25 cellular contexts compared by ENCODE assay signal in the genomic region with DNA sequence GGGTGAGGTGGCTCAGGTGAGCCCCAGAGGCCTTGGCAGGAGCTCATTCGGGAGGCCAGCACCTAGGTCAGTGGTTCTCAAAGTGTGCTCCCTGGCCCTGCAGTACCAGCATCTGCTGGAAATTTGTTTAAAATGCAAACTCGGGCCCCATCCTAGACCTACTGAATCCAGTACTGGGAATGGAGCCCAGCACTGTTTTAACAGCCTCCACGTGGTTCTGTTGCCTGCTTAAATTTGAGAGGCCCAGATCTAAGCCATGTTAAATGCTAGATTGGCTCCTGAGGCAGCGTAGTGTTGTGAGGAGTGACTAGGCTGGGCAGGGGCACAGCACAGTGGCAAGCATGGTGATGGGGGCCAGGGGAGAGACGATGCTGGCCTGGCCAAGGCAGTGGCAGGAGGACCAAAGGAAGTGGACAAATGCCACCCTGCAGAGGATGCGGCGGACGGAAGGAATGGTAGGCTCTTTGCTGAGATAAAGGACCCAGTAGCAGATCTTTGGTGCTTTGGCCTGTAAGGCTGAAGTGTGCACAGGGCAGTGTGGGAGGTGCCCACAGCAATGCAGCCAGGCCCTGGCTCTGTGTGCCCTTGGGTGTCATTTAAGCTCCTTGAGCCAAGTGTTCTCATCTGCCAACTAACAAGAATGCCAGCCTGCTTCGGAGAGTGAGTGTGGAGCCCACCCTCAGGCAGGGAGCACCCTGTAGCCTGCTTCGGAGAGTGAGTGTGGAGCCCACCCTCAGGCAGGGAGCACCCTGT. TPM values are rescaled to one million over a fixed set of nuclear protein-coding genes. Genes with fewer than 3 reads are reported as not detected.
DNase-seq lines count a peak whose midpoint lies in the region; TF ChIP-seq lines count a peak whose summit lies in the region.
"Had no signal": no experiment of that assay in that cellular context is flagged by ENCODE, and none has a peak within 500 bp of the region (broad histone marks: within the 10 kb centered on the region; RNA-seq: fewer than 3 reads in every experiment).

No MANE protein-coding gene starts in this region.

- no peaks in the 10 kb centered on the region for H3K36me3 Mint-ChIP-seq in activated naive CD8-positive, alpha-beta T cell
- H3K36me3 Mint-ChIP-seq in activated naive CD8-positive, alpha-beta T cell treated with anti-CD3 and anti-CD28 coated beads for 36 hours: peaks cover 11% of the 10 kb centered on the region
- H3K36me3 Mint-ChIP-seq in osteocyte (ENCODE audit: unreplicated experiment): no peaks in the 10 kb centered on the region
- H3K36me3 Mint-ChIP-seq in mesothelial cell of epicardium: no peaks in the 10 kb centered on the region

- peaks cover 32% of the 10 kb centered on the region for H3K4me1 Mint-ChIP-seq in activated naive CD8-positive, alpha-beta T cell (ENCODE audit: low read depth)
- H3K4me1 Mint-ChIP-seq in activated naive CD8-positive, alpha-beta T cell treated with anti-CD3 and anti-CD28 coated beads for 36 hours: peaks cover 29% of the 10 kb centered on the region
- peaks cover 20% of the 10 kb centered on the region for H3K4me1 Mint-ChIP-seq in osteocyte (ENCODE audit: unreplicated experiment)
- H3K4me1 Mint-ChIP-seq in mesothelial cell of epicardium: peaks cover 18% of the 10 kb centered on the region

- H3K27ac ChIP-seq in RWPE1: peak overlapping the region; percentile 88; the same call in 1 of the 2 replicates
- H3K27ac ChIP-seq: heart right ventricle, tibial artery had no signal

- no peaks in the 10 kb centered on the region for H3K9me3 Mint-ChIP-seq in activated naive CD8-positive, alpha-beta T cell (ENCODE audit: low read depth)
- no peaks in the 10 kb centered on the region for H3K9me3 Mint-ChIP-seq in activated naive CD8-positive, alpha-beta T cell treated with anti-CD3 and anti-CD28 coated beads for 36 hours
- H3K9me3 Mint-ChIP-seq in osteocyte (ENCODE audit: unreplicated experiment) (no peaks in the 10 kb centered on the region), mesothelial cell of epicardium (no peaks in the 10 kb centered on the region)
- H3K9me3 Mint-ChIP-seq: activated CD4-positive, alpha-beta memory T cell treated with anti-CD3 and anti-CD28 coated beads, Interleukin-2, amount 10 ng/mL, durations not matched to agents 7 days and 5 days; stimulated activated naive CD8-positive, alpha-beta T cell treated with anti-CD3 and anti-CD28 coated beads, Interleukin-15, amount 100 ng/mL, for 72 hours had no signal

- peak overlapping the region; percentile 3 for H3K27ac Mint-ChIP-seq in activated naive CD8-positive, alpha-beta T cell
- H3K27ac Mint-ChIP-seq in activated naive CD8-positive, alpha-beta T cell treated with anti-CD3 and anti-CD28 coated beads for 36 hours: no peak overlapping the region
- H3K27ac Mint-ChIP-seq in osteocyte (ENCODE audit: unreplicated experiment) (no peak overlapping the region), mesothelial cell of epicardium (no peak overlapping the region)
- H3K27ac Mint-ChIP-seq: activated CD4-positive, alpha-beta memory T cell treated with anti-CD3 and anti-CD28 coated beads, Interleukin-2, amount 10 ng/mL, durations not matched to agents 7 days and 5 days had no signal

- POLR2A ChIA-PET in RWPE1 (lab: Yijun Ruan, JAX; ENCODE audit: low non-redundant PET): interaction anchor here (0.6 to 1.1 kb wide), 2 partner anchors 24 to 46 kb away, joined by 3 to 4 read pairs; partner anchors contain the start of gene GRK6

- no peak overlapping the region for H3K4me3 Mint-ChIP-seq in activated naive CD8-positive, alpha-beta T cell
- H3K4me3 Mint-ChIP-seq in activated naive CD8-positive, alpha-beta T cell treated with anti-CD3 and anti-CD28 coated beads for 36 hours: no peak overlapping the region
- H3K4me3 Mint-ChIP-seq in osteocyte (ENCODE audit: unreplicated experiment) (no peak overlapping the region), mesothelial cell of epicardium (no peak overlapping the region)
- H3K4me3 Mint-ChIP-seq: activated CD4-positive, alpha-beta memory T cell treated with anti-CD3 and anti-CD28 coated beads, Interleukin-2, amount 10 ng/mL, durations not matched to agents 7 days and 5 days; B cell had no signal

- no peaks in the 10 kb centered on the region for H3K27me3 Mint-ChIP-seq in activated naive CD8-positive, alpha-beta T cell
- H3K27me3 Mint-ChIP-seq in activated naive CD8-positive, alpha-beta T cell treated with anti-CD3 and anti-CD28 coated beads for 36 hours: peaks cover 2% of the 10 kb centered on the region
- H3K27me3 Mint-ChIP-seq in osteocyte (ENCODE audit: unreplicated experiment) (no peaks in the 10 kb centered on the region), mesothelial cell of epicardium (ENCODE audit: low read depth) (peaks cover 19% of the 10 kb centered on the region)
- H3K27me3 Mint-ChIP-seq: B cell; stimulated activated naive CD8-positive, alpha-beta T cell treated with anti-CD3 and anti-CD28 coated beads, Interleukin-15, amount 100 ng/mL, for 72 hours had no signal

- TF ChIP-seq CTCF in RWPE1 (conservative IDR thresholded peaks at IDR 0.05; ENCODE audit: low read depth): no peak
- TF ChIP-seq CTCF in osteocyte (IDR thresholded peaks at IDR 0.05): no peak
- no peak for TF ChIP-seq CTCF in mesothelial cell of epicardium (IDR thresholded peaks at IDR 0.05; ENCODE audit: unreplicated experiment)

- CTCF ChIA-PET in RWPE1 (lab: Yijun Ruan, JAX): interaction anchor here (1.0 to 12.5 kb wide), 4 partner anchors 10 to 271 kb away, joined by 3 to 210 read pairs (median 76); partner anchors contain the start of gene PFN3

- no peak for DNase-seq in activated naive CD8-positive, alpha-beta T cell treated with anti-CD3 and anti-CD28 coated beads for 36 hours
- DNase-seq in RWPE1 (ENCODE audit: low spot score) (no peak), inferior parietal cortex (ENCODE audit: extremely low spot score) (peak; percentile 67), superior temporal gyrus (ENCODE audit: extremely low spot score) (peak; percentile 72), osteocyte (ENCODE audit: extremely low spot score, unreplicated experiment) (no peak), cerebellar nuclear complex (lab: John Stamatoyannopoulos, UW) (no peak), mesothelial cell of epicardium (ENCODE audit: low spot score in 2 of 2, unreplicated experiment in 2 of 2) (no peak)
- DNase-seq: activated CD4-positive, alpha-beta memory T cell treated with anti-CD3 and anti-CD28 coated beads, Interleukin-2, amount 10 ng/mL, durations not matched to agents 7 days and 5 days; activated CD4-positive, CD25-positive, alpha-beta regulatory T cell treated with anti-CD3 and anti-CD28 coated beads, Interleukin-2, amount 50 U/mL, for 72 hours; activated effector memory CD4-positive, alpha-beta T cell treated with anti-CD3 and anti-CD28 coated beads, Interleukin-2, amount 50 U/mL, for 16 hours; Caco-2; DMS79 treated with DMSO at 0.1 percent for 48 hours; GF-D8; heart right ventricle; KG1; left cardiac atrium; MM.1S; NCI-H1417; NCI-H2081; NCI-H345; stimulated activated naive CD8-positive, alpha-beta T cell treated with anti-CD3 and anti-CD28 coated beads, Interleukin-15, amount 100 ng/mL, for 72 hours; T-helper 1 cell; tibial artery had no signal

RNA-seq across cellular contexts. Expression of gene PRR7, which starts 4.2 kb away (rescaled TPM):
- 10 to 100 TPM; 21.5 to 21.8 TPM for total RNA-seq in activated naive CD8-positive, alpha-beta T cell treated with anti-CD3 and anti-CD28 coated beads for 36 hours
- 2.8 and 4.4 TPM in 2 replicates for total RNA-seq in osteocyte
- 5.3 to 5.9 TPM (median 5.7 TPM) in 3 replicates for total RNA-seq in mesothelial cell of epicardium

RNA-seq across cellular contexts. Expression of gene DBN1, which starts 22.6 kb away (rescaled TPM):
- total RNA-seq in activated naive CD8-positive, alpha-beta T cell treated with anti-CD3 and anti-CD28 coated beads for 36 hours: 100 to 1,000 TPM; 100 to 106 TPM
- total RNA-seq in osteocyte (248 and 249 TPM in 2 replicates), mesothelial cell of epicardium (365 to 369 TPM (median 367 TPM) in 3 replicates)

RNA-seq across cellular contexts. Expression of gene GRK6, which starts 24.4 kb away (rescaled TPM):
- total RNA-seq in activated naive CD8-positive, alpha-beta T cell treated with anti-CD3 and anti-CD28 coated beads for 36 hours: 100 to 1,000 TPM; 113 to 115 TPM
- total RNA-seq in osteocyte (35.6 and 38.2 TPM in 2 replicates), mesothelial cell of epicardium (44.9 to 48.2 TPM (median 45.3 TPM) in 3 replicates)

RNA-seq across cellular contexts. Expression of gene F12, which starts 41.5 kb away (rescaled TPM):
- total RNA-seq in activated naive CD8-positive, alpha-beta T cell treated with anti-CD3 and anti-CD28 coated beads for 36 hours: 1 to 10 TPM; 5.6 TPM
- total RNA-seq in osteocyte (1.0 and 1.5 TPM in 2 replicates), mesothelial cell of epicardium (2.1 to 2.7 TPM (median 2.3 TPM) in 3 replicates)
- total RNA-seq: B cell had no signal

RNA-seq across cellular contexts. Expression of gene PDLIM7, which starts 46.6 kb away (rescaled TPM):
- total RNA-seq in activated naive CD8-positive, alpha-beta T cell treated with anti-CD3 and anti-CD28 coated beads for 36 hours: 10 to 100 TPM; 38.5 to 41.9 TPM
- total RNA-seq in osteocyte (312 and 358 TPM in 2 replicates), mesothelial cell of epicardium (472 to 494 TPM (median 482 TPM) in 3 replicates)

Comparison
In these comparisons a context has a peak if more than half of its experiments do, and no peak if none do; other contexts are left out.
1. DNase-seq: peak in inferior parietal cortex (single experiment) and superior temporal gyrus (single experiment); none in activated naive CD8-positive, alpha-beta T cell treated with anti-CD3 and anti-CD28 coated beads for 36 hours (single experiment), RWPE1 (single experiment), osteocyte (single experiment), cerebellar nuclear complex (0 of 2) and mesothelial cell of epicardium (0 of 2).